Comparison of ENCODE assay signal across 1 cellular context in the genomic region with DNA sequence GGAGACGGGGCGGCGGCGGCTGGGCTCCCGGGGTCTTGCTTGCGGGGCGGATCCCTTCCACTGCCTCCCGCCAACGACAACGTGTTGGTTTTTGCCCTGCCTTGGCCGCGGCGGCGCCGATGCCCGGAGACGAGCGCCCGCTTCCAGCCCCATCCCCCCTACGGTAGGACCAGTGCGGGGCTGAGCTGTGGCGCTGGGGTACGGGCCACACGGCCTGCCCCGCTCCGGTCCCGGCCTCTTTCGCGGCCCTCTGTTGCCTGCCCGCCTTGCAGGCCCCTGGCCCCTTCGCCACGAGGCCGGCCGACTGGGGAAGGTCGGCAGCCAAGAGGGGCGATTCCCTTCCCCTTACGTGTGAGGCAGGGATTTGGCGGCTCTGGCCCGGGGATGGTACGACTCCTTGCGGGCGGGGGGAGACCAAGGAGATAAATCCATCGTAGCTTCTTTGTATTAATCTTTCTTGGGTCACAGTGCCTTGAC.
A peak's percentile ranks its signal among the peaks of the same experiment; 100 is the strongest.
TF ChIP-seq lines count a peak whose summit lies in the region.

No MANE protein-coding gene starts in this region.

TF ChIP-seq in IMR-90, 13 proteins besides CTCF, POLR2A, EP300 and RAD21:
- TF ChIP-seq MAFK (IDR thresholded peaks at IDR 0.05; ENCODE audit: low read depth, low read length) (no peak), FOS (IDR thresholded peaks at IDR 0.05; ENCODE audit: low read depth, low read length) (no peak), USF2 (IDR thresholded peaks at IDR 0.05; ENCODE audit: low read depth, low read length) (0 out of 2 replicates have a peak, but pooled peaks have one; percentile 10), MAZ (IDR thresholded peaks at IDR 0.05; ENCODE audit: borderline replicate concordance, low read depth, low read length) (peak; percentile 23; the same call in 1 of the 2 replicates), RCOR1 (IDR thresholded peaks at IDR 0.05; ENCODE audit: insufficient replicate concordance, low read length) (no peak), MXI1 (IDR thresholded peaks at IDR 0.05; ENCODE audit: borderline replicate concordance, low read depth, low read length) (0 out of 2 replicates have a peak, but pooled peaks have one; percentile 20), CHD1 (IDR thresholded peaks at IDR 0.05; ENCODE audit: low read depth, low read length) (no peak), SMC3 (IDR thresholded peaks at IDR 0.05; ENCODE audit: low read depth, low read length) (no peak), ELK1 (IDR thresholded peaks at IDR 0.05; ENCODE audit: borderline replicate concordance, low read depth, low read length) (no peak), CEBPB (IDR thresholded peaks at IDR 0.05; ENCODE audit: low read depth, low read length) (no peak), NFE2L2 (IDR thresholded peaks at IDR 0.05; ENCODE audit: low read depth, low read length) (no peak), RFX5 (IDR thresholded peaks at IDR 0.05; ENCODE audit: low read depth, low read length) (no peak)
